Comparison of ENCODE assay signal across 15 cellular contexts in the genomic region with DNA sequence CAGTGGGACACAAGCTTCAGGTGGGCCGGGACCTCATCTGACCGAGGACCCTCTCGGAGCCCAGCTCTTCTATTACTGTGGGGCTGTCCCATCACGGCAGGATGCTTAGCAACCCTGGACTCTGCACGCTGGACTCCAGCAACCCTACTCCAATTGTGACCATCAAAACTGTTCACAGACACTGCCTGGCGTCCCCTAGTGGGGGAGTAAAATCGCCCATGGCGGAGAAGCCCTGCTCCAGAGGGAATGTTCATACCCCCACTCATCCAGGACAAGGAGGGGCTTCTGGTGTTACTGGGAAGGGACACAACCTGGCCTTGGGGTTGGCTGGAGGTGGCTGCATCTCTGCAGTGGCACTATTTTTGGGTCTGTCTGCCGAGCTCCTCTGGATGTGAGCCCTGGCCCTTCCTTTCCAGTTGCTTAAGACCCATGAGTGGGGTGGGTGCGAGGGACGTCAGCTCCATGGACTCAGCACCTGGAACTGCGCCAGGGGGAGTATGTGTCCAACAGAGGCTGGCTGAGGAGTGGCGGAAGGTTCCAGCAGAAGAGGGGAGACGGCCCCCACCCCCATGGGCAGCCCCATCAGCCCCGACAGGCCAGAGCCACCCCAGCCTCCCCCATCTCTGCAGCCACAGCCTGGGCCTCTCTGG.
A peak's percentile ranks its signal among the peaks of the same experiment; 100 is the strongest.
DNase-seq lines count a peak whose midpoint lies in the region; ATAC-seq and TF ChIP-seq lines count a peak whose summit lies in the region.
"Had no signal": no experiment of that assay in that cellular context is flagged by ENCODE, and none has a peak within 500 bp of the region (broad histone marks: within the 10 kb centered on the region; RNA-seq: fewer than 3 reads in every experiment).

No MANE protein-coding gene starts in this region.

- TF ChIP-seq CTCF in fibroblast of the aortic adventitia (IDR thresholded peaks at IDR 0.05; ENCODE audit: insufficient read depth, low read length): no peak

- peaks cover 19% of the 10 kb centered on the region for H3K4me1 Mint-ChIP-seq in stimulated activated naive CD8-positive, alpha-beta T cell treated with anti-CD3 and anti-CD28 coated beads, Interleukin-15, amount 100 ng/mL, for 72 hours

- DNase-seq in stimulated activated naive CD8-positive, alpha-beta T cell treated with anti-CD3 and anti-CD28 coated beads, Interleukin-15, amount 100 ng/mL, for 72 hours: no peak
- no peak for DNase-seq in stimulated activated naive CD8-positive, alpha-beta T cell treated with anti-CD3 and anti-CD28 coated beads, Interleukin-15, Interleukin-2, amounts not matched to agents 100 U/mL and 50 U/mL, for 24 hours
- DNase-seq in fibroblast of the aortic adventitia (ENCODE audit: low read depth) (peak; percentile 58), hippocampal formation (lab: John Stamatoyannopoulos, UW) (no peak), occipital lobe (lab: John Stamatoyannopoulos, UW) (no peak)
- DNase-seq in activated CD4-positive, alpha-beta T cell treated with anti-CD3 and anti-CD28 coated beads, Interleukin-2, amount 50 U/mL, for 1 hour: no peak
- DNase-seq: ACHN, DMS153, mesenchymal stem cell, NCI-H226 had no signal

- no peaks in the 10 kb centered on the region for H3K27me3 Mint-ChIP-seq in stimulated activated naive CD8-positive, alpha-beta T cell treated with anti-CD3 and anti-CD28 coated beads, Interleukin-15, amount 100 ng/mL, for 72 hours
- H3K27me3 Mint-ChIP-seq: progenitor cell of endocrine pancreas had no signal

- peaks cover 58% of the 10 kb centered on the region for H3K4me1 ChIP-seq in rectal smooth muscle tissue (ENCODE audit: control insufficient read depth, insufficient read depth, low read length)

- H3K36me3 ChIP-seq in rectal smooth muscle tissue (ENCODE audit: control insufficient read depth, insufficient read depth, low read length): peaks cover 14% of the 10 kb centered on the region

- no peak for ATAC-seq in stimulated activated naive CD8-positive, alpha-beta T cell treated with anti-CD3 and anti-CD28 coated beads, Interleukin-15, amount 100 ng/mL, for 72 hours
- no peak for ATAC-seq in stimulated activated naive CD8-positive, alpha-beta T cell treated with anti-CD3 and anti-CD28 coated beads, Interleukin-15, Interleukin-2, amounts not matched to agents 100 U/mL and 50 U/mL, for 24 hours
- ATAC-seq in GM19397 (IDR thresholded peaks at IDR 0.05; ENCODE audit: unreplicated experiment): no peak

- no peak overlapping the region for H3K9ac ChIP-seq in rectal smooth muscle tissue (ENCODE audit: low read length)
- H3K9ac ChIP-seq: GM23248 had no signal

- H3K9me3 Mint-ChIP-seq in stimulated activated naive CD8-positive, alpha-beta T cell treated with anti-CD3 and anti-CD28 coated beads, Interleukin-15, amount 100 ng/mL, for 72 hours: no peaks in the 10 kb centered on the region

- H3K27ac Mint-ChIP-seq in stimulated activated naive CD8-positive, alpha-beta T cell treated with anti-CD3 and anti-CD28 coated beads, Interleukin-15, amount 100 ng/mL, for 72 hours: peak overlapping the region; percentile 25 to 63
- H3K27ac Mint-ChIP-seq: progenitor cell of endocrine pancreas had no signal

- no peak overlapping the region for H3K4me3 ChIP-seq in fibroblast of the aortic adventitia (ENCODE audit: low read depth, low read length)
- H3K4me3 ChIP-seq in rectal smooth muscle tissue (ENCODE audit: low read length): no peak overlapping the region
- H3K4me3 ChIP-seq: GM23248, hepatocyte had no signal

- no peak overlapping the region for H3K4me3 Mint-ChIP-seq in stimulated activated naive CD8-positive, alpha-beta T cell treated with anti-CD3 and anti-CD28 coated beads, Interleukin-15, amount 100 ng/mL, for 72 hours

- no peaks in the 10 kb centered on the region for H3K27me3 ChIP-seq in rectal smooth muscle tissue (ENCODE audit: control insufficient read depth, insufficient read depth, low read length)
- H3K27me3 ChIP-seq: hepatocyte had no signal

- H3K27ac ChIP-seq in rectal smooth muscle tissue (ENCODE audit: low read depth, low read length): peak overlapping the region; percentile 91
- H3K27ac ChIP-seq: GM23248, hepatocyte had no signal
